8 cellular contexts compared by ENCODE assay signal in the genomic region with DNA sequence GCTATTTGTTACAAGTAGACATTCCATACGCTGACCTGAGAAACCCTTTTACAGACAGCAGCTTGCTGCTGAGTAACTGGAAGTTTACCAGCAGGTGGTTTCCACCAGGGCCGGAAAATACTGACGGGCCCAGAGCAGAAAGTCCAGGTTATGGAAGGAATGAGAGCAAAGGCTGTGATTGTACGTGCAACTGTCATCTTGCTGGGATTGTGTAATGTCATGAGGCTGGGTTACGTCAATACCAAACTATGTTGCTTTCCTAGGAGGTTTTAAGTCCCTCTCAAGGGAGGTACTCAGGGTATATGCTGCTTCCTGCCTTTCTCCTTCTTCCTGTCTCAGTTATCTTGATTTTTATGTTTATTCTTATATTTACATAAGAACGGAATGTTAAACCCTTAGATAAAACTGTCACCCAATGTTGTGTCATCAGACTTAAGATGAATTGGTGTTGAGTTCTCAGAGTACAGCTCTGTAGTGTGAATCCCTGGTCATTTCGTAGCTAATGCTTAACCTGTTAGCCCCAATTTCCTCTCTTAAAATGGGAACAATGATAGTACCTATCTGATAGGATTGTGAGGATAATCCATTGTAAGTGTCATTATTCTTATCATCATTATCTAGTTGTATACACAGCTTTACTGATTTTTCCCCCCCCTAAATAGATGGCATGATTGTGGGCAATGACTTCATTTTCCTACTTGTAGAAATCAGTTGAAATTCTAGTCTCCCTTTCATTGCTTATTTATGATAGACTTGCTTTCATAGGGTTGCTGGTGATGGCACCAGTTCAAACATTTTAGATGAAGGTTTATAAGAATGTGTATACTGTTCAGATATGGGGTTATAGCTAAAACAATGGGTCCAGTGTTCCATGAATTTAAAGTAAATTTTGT.
A peak's percentile ranks its signal among the peaks of the same experiment; 100 is the strongest.
DNase-seq lines count a peak whose midpoint lies in the region; ATAC-seq and TF ChIP-seq lines count a peak whose summit lies in the region.

No MANE protein-coding gene starts in this region.

- H3K36me3 ChIP-seq in rectal smooth muscle tissue (ENCODE audit: control insufficient read depth, insufficient read depth, low read length), result no peaks in the 10 kb centered on the region
- no peaks in the 10 kb centered on the region for H3K36me3 ChIP-seq in ovary

- no peaks in the 10 kb centered on the region for H3K27me3 ChIP-seq in rectal smooth muscle tissue (ENCODE audit: control insufficient read depth, insufficient read depth, low read length)
- no peaks in the 10 kb centered on the region for H3K27me3 ChIP-seq in ovary

- intact Hi-C loops in ovary (cut with DNase I), result no loop called here

- in situ Hi-C loops in SK-MEL-5 (cut with HindIII; ENCODE audit: low pct_unique_long_range_greater_than_20kb, low sequenced_read_pairs), result no loop called here

- WGBS in ovary, 3 donors, result 48 to 58% (median 48%) methylated on average over 7 of the region's 7 CpGs

- H3K4me1 ChIP-seq in rectal smooth muscle tissue (ENCODE audit: control insufficient read depth, insufficient read depth, low read length), result peaks cover 34% of the 10 kb centered on the region
- H3K4me1 ChIP-seq in ovary (ENCODE audit: insufficient read depth), result peaks cover 23% of the 10 kb centered on the region

- TF ChIP-seq CTCF in fibroblast of villous mesenchyme (IDR thresholded peaks at IDR 0.05; ENCODE audit: insufficient read depth, low read depth, low read length), result no peak
- no peak for TF ChIP-seq CTCF in ovary (IDR thresholded peaks at IDR 0.05)

- no peak for TF ChIP-seq POLR2A in ovary (IDR thresholded peaks at IDR 0.05)

- H3K27ac ChIP-seq in rectal smooth muscle tissue (ENCODE audit: low read depth, low read length), result peak overlapping the region; percentile 75
- peak overlapping the region in 1 of 2 donors; percentile 43 for H3K27ac ChIP-seq in ovary

- no peak for TF ChIP-seq EP300 in ovary (IDR thresholded peaks at IDR 0.05)

- no peak for ATAC-seq in GM21619 (IDR thresholded peaks at IDR 0.05; ENCODE audit: unreplicated experiment)
- ATAC-seq in HG02852 (IDR thresholded peaks at IDR 0.05; ENCODE audit: unreplicated experiment), result no peak
- ATAC-seq in HG03354 (IDR thresholded peaks at IDR 0.05; ENCODE audit: poor library complexity, severe bottlenecking, unreplicated experiment), result no peak

- H3K4me3 ChIP-seq in fibroblast of villous mesenchyme (ENCODE audit: low read depth, low read length) (no peak overlapping the region), rectal smooth muscle tissue (ENCODE audit: low read length) (no peak overlapping the region), ovary (no peak overlapping the region)

- DNase-seq in GM04503 (ENCODE audit: low read depth) (peak; percentile 86), SK-MEL-5 (ENCODE audit: low read depth, low spot score) (peak; percentile 89), fibroblast of villous mesenchyme (ENCODE audit: low read depth) (peak; percentile 99), ovary (no peak)

- H3K9ac ChIP-seq in rectal smooth muscle tissue (ENCODE audit: low read length), result no peak overlapping the region

- H3K9me3 ChIP-seq in ovary, result no peaks in the 10 kb centered on the region

Comparison
In these comparisons a context has a peak if more than half of its experiments do, and no peak if none do; other contexts are left out.
1. DNase-seq: peak in GM04503 (single experiment), SK-MEL-5 (single experiment) and fibroblast of villous mesenchyme (single experiment); none in ovary (0 of 5).